Comparison of ENCODE assay signal across 1 cellular context in genomic region chr1:109184657-109185056, GRCh38.
A peak's percentile ranks its signal among the peaks of the same experiment; 100 is the strongest.
TF ChIP-seq lines count a peak whose summit lies in the region.

No MANE protein-coding gene starts in this region.

TF ChIP-seq in HepG2, 621 proteins besides CTCF, POLR2A, EP300 and RAD21:
- TF ChIP-seq ZNF850 (CRISPR knock-in tag; conservative IDR thresholded peaks at IDR 0.05) (no peak), GABPA (IDR thresholded peaks at IDR 0.05; ENCODE audit: low read depth, low read length) (no peak), GABPA (CRISPR knock-in tag; IDR thresholded peaks at IDR 0.05; ENCODE audit: low read depth) (peak; percentile 56)
